Comparison of ENCODE assay signal across 8 cellular contexts in the genomic region with DNA sequence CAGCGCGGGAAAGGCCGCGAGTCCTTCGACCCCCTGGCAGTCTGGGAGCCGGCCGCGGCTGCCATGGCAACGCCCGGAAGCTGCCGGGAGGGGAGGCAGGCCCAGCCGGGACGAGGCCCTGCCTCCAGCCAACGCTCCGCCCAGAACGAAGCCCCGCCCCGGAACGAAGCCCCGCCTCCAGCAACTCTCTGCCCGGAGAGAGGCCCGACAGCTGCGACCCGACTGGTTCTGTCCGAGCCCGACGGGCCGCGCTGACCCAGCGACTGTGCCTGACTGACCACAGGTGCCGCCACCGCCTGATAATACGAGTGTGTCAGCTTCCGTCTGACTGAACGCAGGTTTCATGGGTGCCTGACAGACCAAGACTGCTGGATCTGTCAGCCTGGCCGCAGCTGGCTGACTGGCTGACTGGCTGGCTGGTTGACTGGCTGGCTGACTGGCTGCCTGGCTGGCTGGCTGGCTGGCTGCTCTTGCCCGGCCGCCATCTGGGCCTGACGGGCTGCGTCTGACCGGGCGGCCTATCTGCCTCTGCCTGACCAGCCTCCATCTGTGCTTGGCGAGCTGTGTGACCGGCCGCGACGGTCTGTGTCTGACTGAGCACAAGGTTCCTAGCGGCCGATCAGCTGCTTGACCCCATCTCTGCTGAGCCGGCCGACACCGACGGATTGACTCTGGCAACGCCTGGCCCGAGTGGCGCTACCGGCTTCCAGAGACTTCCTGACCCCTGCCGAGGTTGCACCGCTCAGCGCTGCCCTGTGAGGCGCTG.
DNase-seq lines count a peak whose midpoint lies in the region; TF ChIP-seq lines count a peak whose summit lies in the region.

No MANE protein-coding gene starts in this region.

- peak overlapping the region; percentile 56 for H4K12ac ChIP-seq in trophoblast cell (ENCODE audit: low read depth, low read length)

- peak overlapping the region; percentile 47 for H3K14ac ChIP-seq in trophoblast cell (ENCODE audit: low read length)

- peak overlapping the region; percentile 31 for H3K27ac ChIP-seq in cardiac muscle cell
- peak overlapping the region; percentile 56 for H3K27ac ChIP-seq in trophoblast cell (ENCODE audit: low read depth, low read length)
- H3K27ac ChIP-seq in tibial nerve, result peak overlapping the region in 3 of 4 donors; percentile 83 to 86 (median 85)

- peak; percentile 99 for DNase-seq in GM03348 (ENCODE audit: low spot score)
- DNase-seq in HFF-Myc (ENCODE audit: extremely low read depth, low read depth), result no peak
- DNase-seq in NCI-H1092 (lab: John Stamatoyannopoulos, UW), result peak; percentile 89
- DNase-seq in SKM-1 treated with dmso at 0.1 percent for 144 hours (lab: John Stamatoyannopoulos, UW; ENCODE audit: unreplicated experiment), result peak; percentile 62
- DNase-seq in activated naive CD8-positive, alpha-beta T cell treated with anti-CD3 and anti-CD28 coated beads, Interleukin-2, amount 50 U/mL, for 16 hours (ENCODE audit: low read depth, low spot score), result peak; percentile 83
- peak; percentile 91 to 94 for DNase-seq in cardiac muscle cell (ENCODE audit: low read depth in 1 of 2, low spot score in 1 of 2)
- DNase-seq in trophoblast cell, result peak; percentile 93 to 96
- peak; percentile 94 to 95 for DNase-seq in tibial nerve (ENCODE audit: low spot score in 2 of 2)

- H3K4me1 ChIP-seq in cardiac muscle cell (ENCODE audit: low read depth) (peaks cover 3% of the 10 kb centered on the region), trophoblast cell (ENCODE audit: control insufficient read depth in 1 of 2, insufficient read depth in 2 of 2, low read length in 2 of 2) (peaks cover 16 to 17% of the 10 kb centered on the region in 2 experiments), tibial nerve (peaks cover 0 to 21% (median 12%) of the 10 kb centered on the region in 4 donors)

- peak overlapping the region; percentile 30 for H3K4ac ChIP-seq in trophoblast cell (ENCODE audit: low read depth, low read length)

- peak overlapping the region; percentile 48 for H3K4me3 ChIP-seq in HFF-Myc (replicated peaks; ENCODE audit: low read depth, low read length)
- H3K4me3 ChIP-seq in cardiac muscle cell, result peak overlapping the region; percentile 27
- peak overlapping the region; percentile 63 for H3K4me3 ChIP-seq in trophoblast cell (ENCODE audit: low read depth, low read length)
- H3K4me3 ChIP-seq in tibial nerve, result peak overlapping the region; percentile 40 to 69 (median 56)

- H4K91ac ChIP-seq in trophoblast cell (ENCODE audit: low read depth, low read length), result peak overlapping the region; percentile 61

- WGBS in trophoblast cell (ENCODE audit: extremely low coverage, insufficient coverage, insufficient read length), result no CpG with 5 or more reads among the region's 61 CpGs
- 3 to 14% methylated on average over 24 to 28 of the region's 61 CpGs for WGBS in tibial nerve, 2 donors

- no peaks in the 10 kb centered on the region for H3K36me3 ChIP-seq in cardiac muscle cell
- H3K36me3 ChIP-seq in trophoblast cell (ENCODE audit: control insufficient read depth in 1 of 2, insufficient read depth in 2 of 2, low read length in 2 of 2), result no peaks in the 10 kb centered on the region
- no peaks in the 10 kb centered on the region for H3K36me3 ChIP-seq in tibial nerve

- peak overlapping the region; percentile 43 for H2BK5ac ChIP-seq in trophoblast cell (ENCODE audit: low read depth, low read length, poor library complexity)

- H2BK12ac ChIP-seq in trophoblast cell (ENCODE audit: low read length), result peak overlapping the region; percentile 47

- H3K79me2 ChIP-seq in trophoblast cell (ENCODE audit: control insufficient read depth, insufficient read depth, low read length, poor library complexity), result peaks cover 6% of the 10 kb centered on the region

- no peak overlapping the region for H3K23ac ChIP-seq in trophoblast cell (ENCODE audit: low read length)

- H2AFZ ChIP-seq in trophoblast cell (ENCODE audit: insufficient read depth, low read length, poor library complexity), result peak overlapping the region; percentile 80

- H3K18ac ChIP-seq in trophoblast cell (ENCODE audit: low read length), result peak overlapping the region; percentile 42

- no peak overlapping the region for H3K9ac ChIP-seq in trophoblast cell (ENCODE audit: low read length)

- peak overlapping the region; percentile 75 for H4K8ac ChIP-seq in trophoblast cell (ENCODE audit: low read depth, low read length)

- H3K27me3 ChIP-seq in cardiac muscle cell (no peaks in the 10 kb centered on the region), trophoblast cell (ENCODE audit: insufficient read depth, low read length) (no peaks in the 10 kb centered on the region), tibial nerve (no peaks in the 10 kb centered on the region)

- TF ChIP-seq CTCF in HFF-Myc (IDR thresholded peaks at IDR 0.05; ENCODE audit: low read depth, low read length, missing control alignments) (no peak), cardiac muscle cell (IDR thresholded peaks at IDR 0.05; ENCODE audit: low read depth, low read length) (no peak), tibial nerve (IDR thresholded peaks at IDR 0.05) (peak in 1 of 5 experiments; percentile 15)

- peaks cover 13% of the 10 kb centered on the region for H3K79me1 ChIP-seq in trophoblast cell (ENCODE audit: low read length)

- peak; percentile 71 to 88 for TF ChIP-seq POLR2A in tibial nerve (IDR thresholded peaks at IDR 0.05)

- H3K9me3 ChIP-seq in cardiac muscle cell (ENCODE audit: low read depth) (no peaks in the 10 kb centered on the region), trophoblast cell (ENCODE audit: insufficient read depth, low read depth, low read length) (no peaks in the 10 kb centered on the region), tibial nerve (peaks cover 0 to 6% (median 0%) of the 10 kb centered on the region in 4 donors)

- peak in 1 of 2 donors; percentile 83 for TF ChIP-seq EP300 in tibial nerve (IDR thresholded peaks at IDR 0.05)

- H2AK5ac ChIP-seq in trophoblast cell (ENCODE audit: low read length), result no peak overlapping the region

- H3K4me2 ChIP-seq in trophoblast cell (ENCODE audit: low read length), result peak overlapping the region; percentile 71

- peak overlapping the region; percentile 0 for H2BK120ac ChIP-seq in trophoblast cell (ENCODE audit: insufficient read depth, low read length, poor library complexity)

Comparison
In these comparisons a context has a peak if more than half of its experiments do, and no peak if none do; other contexts are left out.
1. H3K27ac ChIP-seq: peak in every context shown above with its lines; median percentile 85 in tibial nerve; 56 in trophoblast cell; 31 in cardiac muscle cell.